ENCODE assay signal across 27 cellular contexts in genomic region chr6:44377971-44378370, GRCh38. TPM values are rescaled to one million over a fixed set of nuclear protein-coding genes. Genes with fewer than 3 reads are reported as not detected.
DNase-seq lines count a peak whose midpoint lies in the region; ATAC-seq, FAIRE-seq and TF ChIP-seq lines count a peak whose summit lies in the region.
"Had no signal": no experiment of that assay in that cellular context is flagged by ENCODE, and none has a peak within 500 bp of the region (broad histone marks: within the 10 kb centered on the region; RNA-seq: fewer than 3 reads in every experiment).

No MANE protein-coding gene starts in this region.

- no peaks in the 10 kb centered on the region for H3K4me1 ChIP-seq in HepG2 (ENCODE audit: insufficient read depth, low read length)
- peaks cover 0 to 16% (median 8%) of the 10 kb centered on the region in 4 donors for H3K4me1 ChIP-seq in right lobe of liver
- no peaks in the 10 kb centered on the region for H3K4me1 ChIP-seq in smooth muscle cell (ENCODE audit: low read depth)
- H3K4me1 ChIP-seq: A549, BE2C had no signal

- no peaks in the 10 kb centered on the region for H3F3A ChIP-seq in smooth muscle cell (ENCODE audit: low read depth)

- DNase-seq in HepG2 (ENCODE audit: low spot score) (peak; percentile 16), right lobe of liver (no peak), astrocyte of the hippocampus (ENCODE audit: low read depth, low spot score) (peak; percentile 3), epithelial cell of esophagus (ENCODE audit: low read depth) (peak; percentile 28), NCI-H2196 treated with DMSO at 0.1 percent for 48 hours (lab: John Stamatoyannopoulos, UW; ENCODE audit: unreplicated experiment) (no peak), smooth muscle cell (lab: John Stamatoyannopoulos, UW; ENCODE audit: unreplicated experiment) (no peak)
- DNase-seq in effector CD8-positive, alpha-beta T cell (lab: John Stamatoyannopoulos, UW): no peak
- DNase-seq: 8988T; ACHN; AML-193; BE2C; CD4-positive, alpha-beta T cell; CD8-positive, alpha-beta memory T cell; DMS 273 treated with DMSO at 0.1 percent for 48 hours; DMS79; EL; GF-D8; H9 had no signal

- H3K4me3 ChIP-seq in HepG2 (replicated peaks in 1 of 3; ENCODE audit: insufficient read depth in 1 of 3, low read depth in 2 of 3, low read length in 3 of 3) (no peak overlapping the region), right lobe of liver (no peak overlapping the region), epithelial cell of esophagus (ENCODE audit: low read length) (no peak overlapping the region), smooth muscle cell (no peak overlapping the region)
- H3K4me3 ChIP-seq: A549; BLaER1 treated with 17β-estradiol and CSF1 and Interleukin-3, amounts not matched to agents 10 nM and 100 nM; GM23338 had no signal

- TF ChIP-seq POLR2A in HepG2 (IDR thresholded peaks at IDR 0.05; ENCODE audit: insufficient read depth in 1 of 2, low read depth in 2 of 2, low read length in 2 of 2) (no peak), right lobe of liver (IDR thresholded peaks at IDR 0.05) (no peak)

- TF ChIP-seq RAD21 in HepG2 (CRISPR knock-in tag; IDR thresholded peaks at IDR 0.05): no peak

- TF ChIP-seq EP300 in HepG2 (IDR thresholded peaks at IDR 0.05; ENCODE audit: low read depth in 2 of 2, low read length in 2 of 2): no peak
- TF ChIP-seq EP300 in HepG2 (CRISPR knock-in tag; IDR thresholded peaks at IDR 0.05; ENCODE audit: borderline replicate concordance): no peak

- no peaks in the 10 kb centered on the region for H3K79me2 ChIP-seq in HepG2 (ENCODE audit: insufficient read depth, low read length)
- H3K79me2 ChIP-seq in smooth muscle cell (ENCODE audit: low read depth): no peaks in the 10 kb centered on the region

- CTCF ChIA-PET in HepG2 (lab: Yijun Ruan, JAX; ENCODE audit: low intra/inter-chr PET ratio, low total read pairs): no interaction called here

- in situ Hi-C loops in HepG2 (cut with HindIII; ENCODE audit: extremely low pct_ligation_motif_present, low pct_unique_long_range_greater_than_20kb): no loop called here

- H3K36me3 ChIP-seq in HepG2 (replicated peaks in 1 of 2; ENCODE audit: control insufficient read depth in 1 of 2, insufficient read depth in 2 of 2, low read length in 2 of 2): no peaks in the 10 kb centered on the region
- H3K36me3 ChIP-seq in right lobe of liver: no peaks in the 10 kb centered on the region
- H3K36me3 ChIP-seq in smooth muscle cell (ENCODE audit: low read depth): no peaks in the 10 kb centered on the region
- H3K36me3 ChIP-seq: BE2C; BLaER1 treated with 17β-estradiol and CSF1 and Interleukin-3, amounts not matched to agents 10 nM and 100 nM had no signal

- H3K9ac ChIP-seq in HepG2 (ENCODE audit: insufficient read depth, low read depth, low read length) (no peak overlapping the region), smooth muscle cell (ENCODE audit: low read depth) (no peak overlapping the region)
- H3K9ac ChIP-seq: BLaER1 treated with 17β-estradiol and CSF1 and Interleukin-3, amounts not matched to agents 10 nM and 100 nM had no signal

- H2AFZ ChIP-seq in HepG2 (ENCODE audit: low read length) (no peak overlapping the region), smooth muscle cell (ENCODE audit: low read depth) (no peak overlapping the region)
- H2AFZ ChIP-seq: GM23338 had no signal

- intact Hi-C loops in HepG2 (cut with micrococcal nuclease; ENCODE audit: unreplicated experiment) (no loop called here), right lobe of liver (cut with DNase I) (no loop called here)

- 15% methylated on average over 1 of the region's 1 CpG for WGBS in HepG2 (ENCODE audit: low lambda C conversion rate)
- 100% methylated on average over 1 of the region's 1 CpG for WGBS in right lobe of liver (ENCODE audit: insufficient coverage, low coverage, low lambda C conversion rate, missing lambda C conversion rate)
- WGBS in smooth muscle cell (ENCODE audit: low lambda C conversion rate): 88% methylated on average over 1 of the region's 1 CpG

- TF ChIP-seq CTCF in HepG2 (CRISPR knock-in tag; IDR thresholded peaks at IDR 0.05) (no peak), right lobe of liver (IDR thresholded peaks at IDR 0.05) (no peak), epithelial cell of esophagus (IDR thresholded peaks at IDR 0.05; ENCODE audit: insufficient read depth, low read depth, low read length, missing control alignments) (no peak), smooth muscle cell (IDR thresholded peaks at IDR 0.05; ENCODE audit: borderline replicate concordance, insufficient read depth, poor library complexity, severe bottlenecking) (no peak)

- H3K27me3 ChIP-seq in HepG2 (ENCODE audit: control insufficient read depth in 1 of 2, insufficient read depth in 2 of 2, low read length in 2 of 2) (peaks cover 0 to 7% of the 10 kb centered on the region in 2 experiments; a peak in 2 of 5 replicates), right lobe of liver (no peaks in the 10 kb centered on the region), smooth muscle cell (ENCODE audit: low read depth) (no peaks in the 10 kb centered on the region)
- H3K27me3 ChIP-seq: BE2C; BLaER1 treated with 17β-estradiol and CSF1 and Interleukin-3, amounts not matched to agents 10 nM and 100 nM had no signal

- H3K4me2 ChIP-seq in HepG2 (ENCODE audit: low read depth, low read length) (no peak overlapping the region), smooth muscle cell (no peak overlapping the region)
- H3K4me2 ChIP-seq: A549; BLaER1 treated with 17β-estradiol and CSF1 and Interleukin-3, amounts not matched to agents 10 nM and 100 nM; GM23338 had no signal

- ATAC-seq in HepG2: no peak
- ATAC-seq in right lobe of liver: no peak
- ATAC-seq: A549, GM23338, HCT116 had no signal

- FAIRE-seq in HepG2 (lab: Jason Lieb, UNC): no peak
- FAIRE-seq: A549, D721Med, GM12891, GM18507 had no signal

- POLR2A ChIA-PET in HepG2 (lab: Yijun Ruan, JAX): no interaction called here

- H3K27ac ChIP-seq in HepG2 (ENCODE audit: extremely low read length, insufficient read depth, low read length): no peak overlapping the region
- no peak overlapping the region for H3K27ac ChIP-seq in right lobe of liver
- H3K27ac ChIP-seq in smooth muscle cell (ENCODE audit: low read depth): no peak overlapping the region
- H3K27ac ChIP-seq: A549; BLaER1 treated with 17β-estradiol and CSF1 and Interleukin-3, amounts not matched to agents 10 nM and 100 nM had no signal

- no TSS peak for BruUV-seq in HepG2 (replicated peaks; lab: Mats Ljungman, UMichigan)

- H3K9me3 ChIP-seq in HepG2 (ENCODE audit: low read length) (no peaks in the 10 kb centered on the region), right lobe of liver (no peaks in the 10 kb centered on the region), smooth muscle cell (replicated peaks; ENCODE audit: low read depth) (no peaks in the 10 kb centered on the region)
- H3K9me3 ChIP-seq: A549; BE2C; BLaER1 treated with 17β-estradiol and CSF1 and Interleukin-3, amounts not matched to agents 10 nM and 100 nM had no signal

- H4K20me1 ChIP-seq in HepG2 (ENCODE audit: insufficient read depth, low read length) (no peaks in the 10 kb centered on the region), smooth muscle cell (ENCODE audit: low read depth) (no peaks in the 10 kb centered on the region)
- H4K20me1 ChIP-seq: BLaER1 treated with 17β-estradiol and CSF1 and Interleukin-3, amounts not matched to agents 10 nM and 100 nM had no signal

RNA-seq across cellular contexts. Expression of gene CDC5L, which starts 9.5 kb away (rescaled TPM):
- total RNA-seq in HepG2 (2016; rRNA removed; fragmentation: Illumina TruSeq; extraction: Trizol) (34.2 and 54.5 TPM in 2 replicates), right lobe of liver (10 to 100 TPM in 5 of 6 experiments, 1 to 10 TPM in 1; 9.2 to 13.0 (median 11.2) TPM), smooth muscle cell (27.5 and 29.7 TPM in 2 replicates)
- total RNA-seq in HepG2 (2016; cell fraction: cytosol; rRNA removed; fragmentation: Illumina TruSeq; extraction: Trizol; ENCODE audit: low read depth): 3.6 and 4.7 TPM in 2 replicates
- total RNA-seq in HepG2 (2016; cell fraction: insoluble cytoplasmic fraction; rRNA removed; fragmentation: Illumina TruSeq; extraction: Trizol): 33.7 and 54.6 TPM in 2 replicates
- 9.5 and 11.3 TPM in 2 replicates for total RNA-seq in HepG2 (2016; cell fraction: membrane; rRNA removed; fragmentation: Illumina TruSeq; extraction: Trizol)
- total RNA-seq in HepG2 (2016; cell fraction: nucleus; rRNA removed; fragmentation: Illumina TruSeq; extraction: Trizol): 28.9 and 29.6 TPM in 2 replicates
- polyA plus RNA-seq in HepG2 (2011; rRNA removed) (8.5 and 11.0 TPM in 2 replicates), smooth muscle cell (12.5 and 14.3 TPM in 2 replicates)
- polyA plus RNA-seq in HepG2 (2011; cell fraction: cytosol; rRNA removed): 5.3 and 7.0 TPM in 2 replicates
- polyA plus RNA-seq in HepG2 (2011; cell fraction: nucleus; rRNA removed): 4.6 and 4.7 TPM in 2 replicates
- polyA plus RNA-seq in HepG2 (2012): 11.9 and 15.6 TPM in 2 replicates
- 1.3 and 1.5 TPM in 2 replicates for polyA plus RNA-seq in HepG2 (2016; cell fraction: cytosol; fragmentation: Illumina TruSeq; extraction: Trizol; ENCODE audit: low read depth)
- polyA plus RNA-seq in HepG2 (2016; cell fraction: insoluble cytoplasmic fraction; fragmentation: Illumina TruSeq; extraction: Trizol; ENCODE audit: low read depth): 36.3 and 37.4 TPM in 2 replicates
- polyA plus RNA-seq in HepG2 (2016; cell fraction: membrane; fragmentation: Illumina TruSeq; extraction: Trizol; ENCODE audit: low read depth): 2.6 and 3.2 TPM in 2 replicates
- polyA plus RNA-seq in HepG2 (2016; cell fraction: nucleus; fragmentation: Illumina TruSeq; extraction: Trizol; ENCODE audit: insufficient read depth, low read depth): 17.6 and 18.0 TPM in 2 replicates
- 8.3 and 17.7 TPM in 2 replicates for polyA minus RNA-seq in HepG2 (2011; rRNA and poly(A)+ RNA removed; ENCODE audit: low replicate concordance)
- 14.9 and 15.7 TPM in 2 replicates for polyA minus RNA-seq in HepG2 (2011; cell fraction: cytosol; rRNA and poly(A)+ RNA removed)
- 32.6 and 34.1 TPM in 2 replicates for polyA minus RNA-seq in HepG2 (2011; cell fraction: nucleus; rRNA and poly(A)+ RNA removed)

RNA-seq across cellular contexts. Expression of gene SPATS1, which starts 35.5 kb away (rescaled TPM):
- total RNA-seq in HepG2 (2016; rRNA removed; fragmentation: Illumina TruSeq; extraction: Trizol) (not detected in 2 replicates), right lobe of liver (not detected), smooth muscle cell (not detected in 2 replicates)
- not detected in 2 replicates for total RNA-seq in HepG2 (2016; cell fraction: cytosol; rRNA removed; fragmentation: Illumina TruSeq; extraction: Trizol; ENCODE audit: low read depth)
- not detected in 2 replicates for total RNA-seq in HepG2 (2016; cell fraction: insoluble cytoplasmic fraction; rRNA removed; fragmentation: Illumina TruSeq; extraction: Trizol)
- not detected in 2 replicates for total RNA-seq in HepG2 (2016; cell fraction: membrane; rRNA removed; fragmentation: Illumina TruSeq; extraction: Trizol)
- total RNA-seq in HepG2 (2016; cell fraction: nucleus; rRNA removed; fragmentation: Illumina TruSeq; extraction: Trizol): not detected in 2 replicates
- polyA plus RNA-seq in HepG2 (2011; rRNA removed) (not detected in 2 replicates), smooth muscle cell (not detected in 2 replicates)
- polyA plus RNA-seq in HepG2 (2011; cell fraction: cytosol; rRNA removed): not detected in 2 replicates
- polyA plus RNA-seq in HepG2 (2011; cell fraction: nucleus; rRNA removed): not detected in 2 replicates
- not detected in 2 replicates for polyA plus RNA-seq in HepG2 (2012)
- not detected in 2 replicates for polyA plus RNA-seq in HepG2 (2016; cell fraction: cytosol; fragmentation: Illumina TruSeq; extraction: Trizol; ENCODE audit: low read depth)
- polyA plus RNA-seq in HepG2 (2016; cell fraction: insoluble cytoplasmic fraction; fragmentation: Illumina TruSeq; extraction: Trizol; ENCODE audit: low read depth): not detected in 2 replicates
- not detected in 2 replicates for polyA plus RNA-seq in HepG2 (2016; cell fraction: membrane; fragmentation: Illumina TruSeq; extraction: Trizol; ENCODE audit: low read depth)
- not detected in 2 replicates for polyA plus RNA-seq in HepG2 (2016; cell fraction: nucleus; fragmentation: Illumina TruSeq; extraction: Trizol; ENCODE audit: insufficient read depth, low read depth)
- polyA minus RNA-seq in HepG2 (2011; rRNA and poly(A)+ RNA removed; ENCODE audit: low replicate concordance): not detected in 2 replicates
- polyA minus RNA-seq in HepG2 (2011; cell fraction: cytosol; rRNA and poly(A)+ RNA removed): not detected in 2 replicates
- polyA minus RNA-seq in HepG2 (2011; cell fraction: nucleus; rRNA and poly(A)+ RNA removed): not detected in 2 replicates
- total RNA-seq: CD4-positive, alpha-beta T cell; CD8-positive, alpha-beta memory T cell; GM23338; H4; H9 had no signal
- polyA plus RNA-seq: A549; CD14-positive monocyte; CD8-positive, alpha-beta memory T cell; GM23338 had no signal

Comparison
In these comparisons a context has a peak if more than half of its experiments do, and no peak if none do; other contexts are left out.
1. DNase-seq: peak in HepG2 (single experiment), astrocyte of the hippocampus (single experiment) and epithelial cell of esophagus (single experiment); none in right lobe of liver (0 of 3), effector CD8-positive, alpha-beta T cell (single experiment), NCI-H2196 treated with DMSO at 0.1 percent for 48 hours (single experiment) and smooth muscle cell (single experiment).